8 cellular contexts compared by ENCODE assay signal in genomic region chr5:116573617-116574431, GRCh38. TPM values are rescaled to one million over a fixed set of nuclear protein-coding genes. Genes with fewer than 3 reads are reported as not detected.
A peak's percentile ranks its signal among the peaks of the same experiment; 100 is the strongest.
DNase-seq lines count a peak whose midpoint lies in the region; ATAC-seq and TF ChIP-seq lines count a peak whose summit lies in the region.

No MANE protein-coding gene starts in this region.

- WGBS in right cardiac atrium = under 1% methylated on average over 70 of the region's 70 CpGs

- H3K27me3 Mint-ChIP-seq in activated naive CD8-positive, alpha-beta T cell treated with anti-CD3 and anti-CD28 coated beads, Interleukin-2, amount 50 U/mL, for 24 hours = peaks cover 74% of the 10 kb centered on the region

- H3K4me1 ChIP-seq in HEK293 (ENCODE audit: control insufficient read depth, insufficient read depth, low read length) (peaks cover 14% of the 10 kb centered on the region), right cardiac atrium (ENCODE audit: control insufficient read depth, insufficient read depth, low read length) (no peaks in the 10 kb centered on the region)

- peaks cover 29% of the 10 kb centered on the region for H3K4me1 Mint-ChIP-seq in activated naive CD8-positive, alpha-beta T cell treated with anti-CD3 and anti-CD28 coated beads, Interleukin-2, amount 50 U/mL, for 24 hours

- no peaks in the 10 kb centered on the region for H3K9me3 Mint-ChIP-seq in activated naive CD8-positive, alpha-beta T cell treated with anti-CD3 and anti-CD28 coated beads, Interleukin-2, amount 50 U/mL, for 24 hours

- TF ChIP-seq CTCF in BJ (IDR thresholded peaks at IDR 0.05; ENCODE audit: insufficient read depth, low read depth, low read length) = no peak
- TF ChIP-seq CTCF in HEK293 (tag by site-specific recombination; IDR thresholded peaks at IDR 0.05) = peak; percentile 66

- H3K4me3 ChIP-seq in BJ (ENCODE audit: low read depth, low read length) (peak overlapping the region; percentile 49), HEK293 (ENCODE audit: low read depth, low read length) (peak overlapping the region; percentile 68), right cardiac atrium (ENCODE audit: low read length) (peak overlapping the region; percentile 83)

- no peak overlapping the region for H3K27ac Mint-ChIP-seq in activated naive CD8-positive, alpha-beta T cell treated with anti-CD3 and anti-CD28 coated beads, Interleukin-2, amount 50 U/mL, for 24 hours

- CTCF ChIA-PET in BJ (lab: Yijun Ruan, JAX) = no interaction called here
- CTCF ChIA-PET in HEK293 (lab: Yijun Ruan, JAX) = interaction anchor here (1.3 kb wide), 1 partner anchor 17 kb away, joined by 4 read pairs; no protein-coding TSS in a partner anchor

- intact Hi-C loops in right cardiac atrium (cut with DNase I) = loop anchor here in 2 of 4 donors (5.0 to 10.0 kb wide), 2 partner anchors 211 to 373 kb away; no protein-coding TSS in a partner anchor

- DNase-seq in BJ (ENCODE audit: low read depth) (no peak), right cardiac atrium (peak; percentile 21 to 72 (median 69)), retina (peak; percentile 89), activated gamma-delta T cell treated with Interleukin-2 at 50 U/mL for 16 hours (no peak)
- DNase-seq in activated naive CD8-positive, alpha-beta T cell treated with anti-CD3 and anti-CD28 coated beads, Interleukin-2, amount 50 U/mL, for 24 hours = peak; percentile 5
- no peak for DNase-seq in stimulated activated CD4-positive, alpha-beta T cell treated with anti-CD3 and anti-CD28 coated beads, Interleukin-4, amount 100 ng/mL, for 4 hours

- no peak for ATAC-seq in activated naive CD8-positive, alpha-beta T cell treated with anti-CD3 and anti-CD28 coated beads, Interleukin-2, amount 50 U/mL, for 24 hours
- ATAC-seq in right cardiac atrium = peak; percentile 5 to 17
- no peak for ATAC-seq in GM21737 (IDR thresholded peaks at IDR 0.05; ENCODE audit: unreplicated experiment)

- H3K27ac ChIP-seq in HEK293 (ENCODE audit: extremely low read depth, low read depth, low read length) (peak overlapping the region; percentile 72; the same call in 1 of the 2 replicates), right cardiac atrium (ENCODE audit: low read length) (peak overlapping the region; percentile 30)

- no peaks in the 10 kb centered on the region for H3K9me3 ChIP-seq in HEK293 (ENCODE audit: control insufficient read depth, insufficient read depth, low read depth, low read length)
- no peaks in the 10 kb centered on the region for H3K9me3 ChIP-seq in right cardiac atrium (ENCODE audit: control insufficient read depth, low read length)

- H3K4me3 Mint-ChIP-seq in activated naive CD8-positive, alpha-beta T cell treated with anti-CD3 and anti-CD28 coated beads, Interleukin-2, amount 50 U/mL, for 24 hours = peak overlapping the region; percentile 75

- POLR2A ChIA-PET in BJ (lab: Charles Lee) = no interaction called here
- POLR2A ChIA-PET in HEK293 (lab: Yijun Ruan, JAX) = no interaction called here

- H3K36me3 ChIP-seq in BJ (ENCODE audit: control insufficient read depth, insufficient read depth, low read length) (no peaks in the 10 kb centered on the region), HEK293 (ENCODE audit: control insufficient read depth in 2 of 2, insufficient read depth in 1 of 2, low read length in 2 of 2) (no peaks in the 10 kb centered on the region)

- peaks cover 31% of the 10 kb centered on the region for H3K27me3 ChIP-seq in BJ (ENCODE audit: control insufficient read depth, insufficient read depth, low read length)
- H3K27me3 ChIP-seq in right cardiac atrium (ENCODE audit: control insufficient read depth, insufficient read depth) = no peaks in the 10 kb centered on the region

- H3K36me3 Mint-ChIP-seq in activated naive CD8-positive, alpha-beta T cell treated with anti-CD3 and anti-CD28 coated beads, Interleukin-2, amount 50 U/mL, for 24 hours (ENCODE audit: low read depth) = no peaks in the 10 kb centered on the region

TF ChIP-seq in HEK293, 187 proteins besides CTCF, POLR2A, EP300 and RAD21 (continues in another document):
- TF ChIP-seq ZNF23 (tag by site-specific recombination; IDR thresholded peaks at IDR 0.05; ENCODE audit: borderline replicate concordance) = no peak
- no peak for TF ChIP-seq ZNF37A (tag by site-specific recombination; IDR thresholded peaks at IDR 0.05)
- TF ChIP-seq PRDM1 (tag by site-specific recombination; IDR thresholded peaks at IDR 0.05) = no peak
- TF ChIP-seq ZNF335 (tag by site-specific recombination; conservative IDR thresholded peaks at IDR 0.05) = peak; percentile 97
- peak; percentile 93 for TF ChIP-seq ZBTB20 (tag by site-specific recombination; IDR thresholded peaks at IDR 0.05)
- TF ChIP-seq EGR2 (tag by site-specific recombination; IDR thresholded peaks at IDR 0.05; ENCODE audit: low read depth) = no peak
- TF ChIP-seq ZNF391 (tag by site-specific recombination; IDR thresholded peaks at IDR 0.05; ENCODE audit: borderline replicate concordance, low read depth) = no peak
- TF ChIP-seq, protein P1, sequence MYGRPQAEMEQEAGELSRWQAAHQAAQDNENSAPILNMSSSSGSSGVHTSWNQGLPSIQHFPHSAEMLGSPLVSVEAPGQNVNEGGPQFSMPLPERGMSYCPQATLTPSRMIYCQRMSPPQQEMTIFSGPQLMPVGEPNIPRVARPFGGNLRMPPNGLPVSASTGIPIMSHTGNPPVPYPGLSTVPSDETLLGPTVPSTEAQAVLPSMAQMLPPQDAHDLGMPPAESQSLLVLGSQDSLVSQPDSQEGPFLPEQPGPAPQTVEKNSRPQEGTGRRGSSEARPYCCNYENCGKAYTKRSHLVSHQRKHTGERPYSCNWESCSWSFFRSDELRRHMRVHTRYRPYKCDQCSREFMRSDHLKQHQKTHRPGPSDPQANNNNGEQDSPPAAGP (tag by site-specific recombination; IDR thresholded peaks at IDR 0.05) = peak; percentile 41; the same call in 1 of the 2 replicates
- TF ChIP-seq ZNF133 (tag by site-specific recombination; IDR thresholded peaks at IDR 0.05) = no peak
- TF ChIP-seq ZEB2 (tag by site-specific recombination; IDR thresholded peaks at IDR 0.05) = 0 out of 2 replicates have a peak, but pooled peaks have one; percentile 52
- no peak for TF ChIP-seq ZFHX2 (tag by site-specific recombination; conservative IDR thresholded peaks at IDR 0.05)
- TF ChIP-seq, protein P2, sequence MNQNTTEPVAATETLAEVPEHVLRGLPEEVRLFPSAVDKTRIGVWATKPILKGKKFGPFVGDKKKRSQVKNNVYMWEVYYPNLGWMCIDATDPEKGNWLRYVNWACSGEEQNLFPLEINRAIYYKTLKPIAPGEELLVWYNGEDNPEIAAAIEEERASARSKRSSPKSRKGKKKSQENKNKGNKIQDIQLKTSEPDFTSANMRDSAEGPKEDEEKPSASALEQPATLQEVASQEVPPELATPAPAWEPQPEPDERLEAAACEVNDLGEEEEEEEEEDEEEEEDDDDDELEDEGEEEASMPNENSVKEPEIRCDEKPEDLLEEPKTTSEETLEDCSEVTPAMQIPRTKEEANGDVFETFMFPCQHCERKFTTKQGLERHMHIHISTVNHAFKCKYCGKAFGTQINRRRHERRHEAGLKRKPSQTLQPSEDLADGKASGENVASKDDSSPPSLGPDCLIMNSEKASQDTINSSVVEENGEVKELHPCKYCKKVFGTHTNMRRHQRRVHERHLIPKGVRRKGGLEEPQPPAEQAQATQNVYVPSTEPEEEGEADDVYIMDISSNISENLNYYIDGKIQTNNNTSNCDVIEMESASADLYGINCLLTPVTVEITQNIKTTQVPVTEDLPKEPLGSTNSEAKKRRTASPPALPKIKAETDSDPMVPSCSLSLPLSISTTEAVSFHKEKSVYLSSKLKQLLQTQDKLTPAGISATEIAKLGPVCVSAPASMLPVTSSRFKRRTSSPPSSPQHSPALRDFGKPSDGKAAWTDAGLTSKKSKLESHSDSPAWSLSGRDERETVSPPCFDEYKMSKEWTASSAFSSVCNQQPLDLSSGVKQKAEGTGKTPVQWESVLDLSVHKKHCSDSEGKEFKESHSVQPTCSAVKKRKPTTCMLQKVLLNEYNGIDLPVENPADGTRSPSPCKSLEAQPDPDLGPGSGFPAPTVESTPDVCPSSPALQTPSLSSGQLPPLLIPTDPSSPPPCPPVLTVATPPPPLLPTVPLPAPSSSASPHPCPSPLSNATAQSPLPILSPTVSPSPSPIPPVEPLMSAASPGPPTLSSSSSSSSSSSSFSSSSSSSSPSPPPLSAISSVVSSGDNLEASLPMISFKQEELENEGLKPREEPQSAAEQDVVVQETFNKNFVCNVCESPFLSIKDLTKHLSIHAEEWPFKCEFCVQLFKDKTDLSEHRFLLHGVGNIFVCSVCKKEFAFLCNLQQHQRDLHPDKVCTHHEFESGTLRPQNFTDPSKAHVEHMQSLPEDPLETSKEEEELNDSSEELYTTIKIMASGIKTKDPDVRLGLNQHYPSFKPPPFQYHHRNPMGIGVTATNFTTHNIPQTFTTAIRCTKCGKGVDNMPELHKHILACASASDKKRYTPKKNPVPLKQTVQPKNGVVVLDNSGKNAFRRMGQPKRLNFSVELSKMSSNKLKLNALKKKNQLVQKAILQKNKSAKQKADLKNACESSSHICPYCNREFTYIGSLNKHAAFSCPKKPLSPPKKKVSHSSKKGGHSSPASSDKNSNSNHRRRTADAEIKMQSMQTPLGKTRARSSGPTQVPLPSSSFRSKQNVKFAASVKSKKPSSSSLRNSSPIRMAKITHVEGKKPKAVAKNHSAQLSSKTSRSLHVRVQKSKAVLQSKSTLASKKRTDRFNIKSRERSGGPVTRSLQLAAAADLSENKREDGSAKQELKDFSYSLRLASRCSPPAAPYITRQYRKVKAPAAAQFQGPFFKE (tag by site-specific recombination; IDR thresholded peaks at IDR 0.05; ENCODE audit: borderline replicate concordance) = no peak
- TF ChIP-seq KLF8 (tag by site-specific recombination; IDR thresholded peaks at IDR 0.05) = 0 out of 2 replicates have a peak, but pooled peaks have one; percentile 61
- no peak for TF ChIP-seq ZNF791 (tag by site-specific recombination; IDR thresholded peaks at IDR 0.05)
- TF ChIP-seq, protein P3, sequence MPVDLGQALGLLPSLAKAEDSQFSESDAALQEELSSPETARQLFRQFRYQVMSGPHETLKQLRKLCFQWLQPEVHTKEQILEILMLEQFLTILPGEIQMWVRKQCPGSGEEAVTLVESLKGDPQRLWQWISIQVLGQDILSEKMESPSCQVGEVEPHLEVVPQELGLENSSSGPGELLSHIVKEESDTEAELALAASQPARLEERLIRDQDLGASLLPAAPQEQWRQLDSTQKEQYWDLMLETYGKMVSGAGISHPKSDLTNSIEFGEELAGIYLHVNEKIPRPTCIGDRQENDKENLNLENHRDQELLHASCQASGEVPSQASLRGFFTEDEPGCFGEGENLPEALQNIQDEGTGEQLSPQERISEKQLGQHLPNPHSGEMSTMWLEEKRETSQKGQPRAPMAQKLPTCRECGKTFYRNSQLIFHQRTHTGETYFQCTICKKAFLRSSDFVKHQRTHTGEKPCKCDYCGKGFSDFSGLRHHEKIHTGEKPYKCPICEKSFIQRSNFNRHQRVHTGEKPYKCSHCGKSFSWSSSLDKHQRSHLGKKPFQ (tag by site-specific recombination; IDR thresholded peaks at IDR 0.05) = peak; percentile 61; the same call in 1 of the 2 replicates

RNA-seq across cellular contexts. Expression of gene SEMA6A, which starts 0.8 kb away (rescaled TPM):
- polyA plus RNA-seq in BJ (2011; rRNA removed) (0.23 and 0.34 TPM in 2 replicates), right cardiac atrium (3.1 TPM)
- polyA minus RNA-seq in BJ (2011; rRNA and poly(A)+ RNA removed) = 0.41 and 0.52 TPM in 2 replicates
- 1 to 10 TPM; 4.0 to 9.4 (median 4.4) TPM for total RNA-seq in right cardiac atrium

Comparison
In these comparisons a context has a peak if more than half of its experiments do, and no peak if none do; other contexts are left out.
1. DNase-seq: peak in activated naive CD8-positive, alpha-beta T cell treated with anti-CD3 and anti-CD28 coated beads, Interleukin-2, amount 50 U/mL, for 24 hours (single experiment), right cardiac atrium (3 of 3) and retina (single experiment); none in BJ (single experiment), activated gamma-delta T cell treated with Interleukin-2 at 50 U/mL for 16 hours (single experiment) and stimulated activated CD4-positive, alpha-beta T cell treated with anti-CD3 and anti-CD28 coated beads, Interleukin-4, amount 100 ng/mL, for 4 hours (0 of 2).
2. ATAC-seq: peak in right cardiac atrium (2 of 2); none in activated naive CD8-positive, alpha-beta T cell treated with anti-CD3 and anti-CD28 coated beads, Interleukin-2, amount 50 U/mL, for 24 hours (single experiment) and GM21737 (single experiment).
3. Peak in every context shown above with its lines, with median percentiles within 50 percentile points of each other: H3K4me3 ChIP-seq.